ENCODE assay signal across 11 cellular contexts in genomic region chr1:21341022-21341421, GRCh38. TPM values are rescaled to one million over a fixed set of nuclear protein-coding genes. Genes with fewer than 3 reads are reported as not detected.
DNase-seq lines count a peak whose midpoint lies in the region; ATAC-seq and TF ChIP-seq lines count a peak whose summit lies in the region.
"Had no signal": no experiment of that assay in that cellular context is flagged by ENCODE, and none has a peak within 500 bp of the region (broad histone marks: within the 10 kb centered on the region; RNA-seq: fewer than 3 reads in every experiment).

No MANE protein-coding gene starts in this region.

- POLR2A ChIA-PET in activated CD4-positive, alpha-beta T cell treated with anti-CD3 and anti-CD28 coated beads for 36 hours (lab: Charles Lee), result no interaction called here

- H3K4me1 ChIP-seq in esophagus muscularis mucosa (peaks cover 86 to 91% (median 89%) of the 10 kb centered on the region in 4 donors), endodermal cell (ENCODE audit: control insufficient read depth, insufficient read depth, low read length) (peaks cover 36% of the 10 kb centered on the region)

- no peak overlapping the region for H3K4me3 Mint-ChIP-seq in activated CD4-positive, alpha-beta T cell treated with anti-CD3 and anti-CD28 coated beads for 36 hours
- no peak overlapping the region for H3K4me3 Mint-ChIP-seq in stimulated activated naive B cell treated with anti-CD40 and anti-IgM and Interleukin-4, amounts not matched to agents 10 μg/mL and 1 μg/mL and 100 μg/mL, for 72 hours
- no peak overlapping the region for H3K4me3 Mint-ChIP-seq in endodermal cell

- H3K4me3 ChIP-seq in esophagus muscularis mucosa (no peak overlapping the region), endodermal cell (ENCODE audit: low read length) (no peak overlapping the region)

- ATAC-seq in activated CD4-positive, alpha-beta T cell treated with anti-CD3 and anti-CD28 coated beads for 36 hours, result no peak
- no peak for ATAC-seq in stimulated activated naive B cell treated with anti-CD40 and anti-IgM and Interleukin-4, amounts not matched to agents 10 μg/mL and 1 μg/mL and 100 μg/mL, for 72 hours (replicated peaks)
- no peak for ATAC-seq in GM21390 (IDR thresholded peaks at IDR 0.05; ENCODE audit: unreplicated experiment)

- H3K36me3 ChIP-seq in esophagus muscularis mucosa (no peaks in the 10 kb centered on the region), endodermal cell (ENCODE audit: control insufficient read depth, insufficient read depth, low read length) (no peaks in the 10 kb centered on the region)

- H3K27me3 Mint-ChIP-seq in activated CD4-positive, alpha-beta T cell treated with anti-CD3 and anti-CD28 coated beads for 36 hours, result no peaks in the 10 kb centered on the region
- no peaks in the 10 kb centered on the region for H3K27me3 Mint-ChIP-seq in stimulated activated naive B cell treated with anti-CD40 and anti-IgM and Interleukin-4, amounts not matched to agents 10 μg/mL and 1 μg/mL and 100 μg/mL, for 72 hours
- H3K27me3 Mint-ChIP-seq in endodermal cell (ENCODE audit: insufficient read depth), result peaks cover 14% of the 10 kb centered on the region

- intact Hi-C loops in activated CD4-positive, alpha-beta T cell treated with anti-CD3 and anti-CD28 coated beads for 36 hours (cut with DNase I, micrococcal nuclease), result loop anchor here in 1 of 2 experiments (10.0 kb wide), 1 partner anchor 836 kb away; the partner anchor contains the start of gene MUL1
- intact Hi-C loops in esophagus muscularis mucosa (cut with DNase I), result no loop called here

- no peak for DNase-seq in activated CD4-positive, alpha-beta T cell treated with anti-CD3 and anti-CD28 coated beads for 36 hours
- DNase-seq in activated CD4-positive, alpha-beta T cell treated with anti-CD3 and anti-CD28 coated beads, Interleukin-2, amount 50 U/mL, for 4 hours, result no peak
- DNase-seq in NCI-H69 (lab: John Stamatoyannopoulos, UW) (peak; percentile 64), esophagus muscularis mucosa (ENCODE audit: extremely low spot score) (no peak), RKO (ENCODE audit: low spot score) (no peak), endodermal cell (no peak)
- no peak for DNase-seq in stimulated activated naive B cell treated with anti-CD40 and anti-IgM and Interleukin-4, amounts not matched to agents 10 μg/mL and 1 μg/mL and 100 μg/mL, for 72 hours
- DNase-seq: effector memory CD4-positive, alpha-beta T cell; NCI-H226 had no signal

- TF ChIP-seq POLR2A in esophagus muscularis mucosa (IDR thresholded peaks at IDR 0.05; ENCODE audit: low read depth), result no peak

- H3K27ac Mint-ChIP-seq in activated CD4-positive, alpha-beta T cell treated with anti-CD3 and anti-CD28 coated beads for 36 hours, result peak overlapping the region; percentile 72
- H3K27ac Mint-ChIP-seq in stimulated activated naive B cell treated with anti-CD40 and anti-IgM and Interleukin-4, amounts not matched to agents 10 μg/mL and 1 μg/mL and 100 μg/mL, for 72 hours, result peak overlapping the region; percentile 48
- no peak overlapping the region for H3K27ac Mint-ChIP-seq in endodermal cell
- H3K27ac Mint-ChIP-seq: activated T-helper 2 cell treated with anti-CD3 and anti-CD28 coated beads, Interferon-gamma antibody, Interleukin-2, Interleukin-4, amounts not matched to agents 10 μg/mL and 5 μg/mL and 100 μg/mL, durations not matched to agents 14 hours and 24 hours and 36 hours had no signal

- peaks cover 78% of the 10 kb centered on the region for H3K4me1 Mint-ChIP-seq in activated CD4-positive, alpha-beta T cell treated with anti-CD3 and anti-CD28 coated beads for 36 hours
- peaks cover 64 to 88% of the 10 kb centered on the region in 2 donors for H3K4me1 Mint-ChIP-seq in stimulated activated naive B cell treated with anti-CD40 and anti-IgM and Interleukin-4, amounts not matched to agents 10 μg/mL and 1 μg/mL and 100 μg/mL, for 72 hours
- peaks cover 57% of the 10 kb centered on the region for H3K4me1 Mint-ChIP-seq in endodermal cell

- H3K9me3 Mint-ChIP-seq in activated CD4-positive, alpha-beta T cell treated with anti-CD3 and anti-CD28 coated beads for 36 hours (ENCODE audit: low read depth), result no peaks in the 10 kb centered on the region
- no peaks in the 10 kb centered on the region for H3K9me3 Mint-ChIP-seq in stimulated activated naive B cell treated with anti-CD40 and anti-IgM and Interleukin-4, amounts not matched to agents 10 μg/mL and 1 μg/mL and 100 μg/mL, for 72 hours
- no peaks in the 10 kb centered on the region for H3K9me3 Mint-ChIP-seq in endodermal cell
- H3K9me3 Mint-ChIP-seq: activated T-helper 2 cell treated with anti-CD3 and anti-CD28 coated beads, Interferon-gamma antibody, Interleukin-2, Interleukin-4, amounts not matched to agents 10 μg/mL and 5 μg/mL and 100 μg/mL, durations not matched to agents 14 hours and 24 hours and 36 hours had no signal

- H3K27ac ChIP-seq in esophagus muscularis mucosa (replicated peaks in 1 of 4), result peak overlapping the region; percentile 91 to 95 (median 93)
- H3K27ac ChIP-seq in endodermal cell (ENCODE audit: low read depth, low read length), result no peak overlapping the region

- 57% methylated on average over 8 of the region's 8 CpGs for WGBS in esophagus muscularis mucosa
- WGBS in endodermal cell (ENCODE audit: insufficient coverage in 1 of 2, insufficient read length in 1 of 2), 2 experiments, result 76 to 81% methylated on average over 5 to 8 of the region's 8 CpGs

- TF ChIP-seq EP300 in esophagus muscularis mucosa (IDR thresholded peaks at IDR 0.05), result no peak

- no peak overlapping the region for H3K9ac ChIP-seq in endodermal cell (ENCODE audit: extremely low read depth, low read length, poor library complexity, severe bottlenecking)

- TF ChIP-seq CTCF in esophagus muscularis mucosa (IDR thresholded peaks at IDR 0.05) (no peak), endodermal cell (conservative IDR thresholded peaks at IDR 0.05) (no peak)

- CTCF ChIA-PET in activated CD4-positive, alpha-beta T cell treated with anti-CD3 and anti-CD28 coated beads for 36 hours (lab: Charles Lee), result no interaction called here

- H3K27me3 ChIP-seq in esophagus muscularis mucosa, result no peaks in the 10 kb centered on the region
- no peaks in the 10 kb centered on the region for H3K27me3 ChIP-seq in endodermal cell (ENCODE audit: control insufficient read depth, insufficient read depth, low read length, poor library complexity, severe bottlenecking)

- H3K9me3 ChIP-seq in esophagus muscularis mucosa, result no peaks in the 10 kb centered on the region
- H3K9me3 ChIP-seq in endodermal cell (ENCODE audit: control insufficient read depth, low read length), result no peaks in the 10 kb centered on the region

- peaks cover 44% of the 10 kb centered on the region for H3K36me3 Mint-ChIP-seq in activated CD4-positive, alpha-beta T cell treated with anti-CD3 and anti-CD28 coated beads for 36 hours (ENCODE audit: low read depth)
- H3K36me3 Mint-ChIP-seq in stimulated activated naive B cell treated with anti-CD40 and anti-IgM and Interleukin-4, amounts not matched to agents 10 μg/mL and 1 μg/mL and 100 μg/mL, for 72 hours, result peaks cover 8 to 26% of the 10 kb centered on the region in 2 donors
- H3K36me3 Mint-ChIP-seq in endodermal cell (ENCODE audit: low read depth), result peaks cover 3% of the 10 kb centered on the region

RNA-seq across cellular contexts. Expression of gene ECE1, which starts 50.8 kb away (rescaled TPM):
- total RNA-seq in activated CD4-positive, alpha-beta T cell treated with anti-CD3 and anti-CD28 coated beads for 36 hours, result 100 to 1,000 TPM; 130 to 162 TPM
- total RNA-seq in esophagus muscularis mucosa (100 to 1,000 TPM in 1 of 4 donors, 10 to 100 TPM in 3; 53.6 to 101 (median 80.7) TPM), endodermal cell (10 to 100 TPM; 47.8 to 57.9 TPM)
- 38.8 TPM for polyA plus RNA-seq in endodermal cell (2013, experiment 1 of 2)
- polyA plus RNA-seq in endodermal cell (2013, experiment 2 of 2), result 42.8 TPM
